Comparison of ENCODE assay signal across 16 cellular contexts in the genomic region with DNA sequence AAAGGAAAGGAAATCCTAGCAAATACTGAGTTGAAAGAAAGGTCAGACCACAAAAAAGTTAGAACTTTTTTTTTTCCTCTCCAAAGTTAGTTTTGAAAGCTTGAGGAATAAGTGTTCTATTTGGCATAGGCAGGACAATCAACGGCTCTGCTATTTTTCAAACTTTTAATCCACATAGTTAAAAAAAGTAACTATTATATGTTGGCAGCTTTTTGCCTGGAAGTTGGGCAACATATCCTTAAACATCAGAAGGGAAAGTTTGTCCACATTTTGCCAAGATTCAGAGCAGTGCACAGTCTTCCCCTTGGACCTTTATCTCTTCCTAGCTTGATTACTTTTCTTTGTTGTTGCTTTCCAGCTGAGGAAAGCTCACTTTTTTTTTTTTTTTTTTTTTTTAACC.
"Had no signal": no experiment of that assay in that cellular context is flagged by ENCODE, and none has a peak within 500 bp of the region (broad histone marks: within the 10 kb centered on the region; RNA-seq: fewer than 3 reads in every experiment).

No MANE protein-coding gene starts in this region.

- H3K36me3 ChIP-seq: ovary, spleen had no signal

- DNase-seq: activated CD4-positive, alpha-beta memory T cell treated with anti-CD3 and anti-CD28 coated beads, Interleukin-2, amount 10 ng/mL, durations not matched to agents 7 days and 5 days; activated CD4-positive, alpha-beta T cell treated with anti-CD3 and anti-CD28 coated beads for 4 hours; activated CD8-positive, alpha-beta memory T cell treated with anti-CD3 and anti-CD28 coated beads, Interleukin-2, amount 10 ng/mL, durations not matched to agents 7 days and 5 days; activated naive CD8-positive, alpha-beta T cell treated with anti-CD3 and anti-CD28 coated beads for 36 hours; central memory CD4-positive, alpha-beta T cell; dorsolateral prefrontal cortex; immature natural killer cell; kidney glomerular epithelial cell; midbrain; spleen; stimulated activated CD4-positive, alpha-beta T cell treated with anti-CD3 and anti-CD28 coated beads, Interleukin-4, amount 100 ng/mL, for 4 hours had no signal

- H3K4me3 ChIP-seq: dorsolateral prefrontal cortex, ovary, SK-N-MC, spleen had no signal

- H3K27ac ChIP-seq: dorsolateral prefrontal cortex, epithelial cell of prostate, SK-N-MC, spleen had no signal

- H3K4me1 ChIP-seq: spleen had no signal

- H3K27me3 ChIP-seq: dorsolateral prefrontal cortex, ovary, spleen had no signal

- H3K9me3 ChIP-seq: ovary had no signal

- ATAC-seq: activated CD8-positive, alpha-beta memory T cell treated with anti-CD3 and anti-CD28 coated beads, Interleukin-2, amount 10 ng/mL, durations not matched to agents 7 days and 5 days; stimulated activated memory B cell treated with anti-CD40 and anti-IgM and Interleukin-4, amounts not matched to agents 10 μg/mL and 1 μg/mL and 100 μg/mL, for 72 hours; WTC11 had no signal
